21 cellular contexts compared by ENCODE assay signal in genomic region chr9:126307306-126308061, GRCh38. TPM values are rescaled to one million over a fixed set of nuclear protein-coding genes. Genes with fewer than 3 reads are reported as not detected.
DNase-seq lines count a peak whose midpoint lies in the region; ATAC-seq, FAIRE-seq and TF ChIP-seq lines count a peak whose summit lies in the region.
"Had no signal": no experiment of that assay in that cellular context is flagged by ENCODE, and none has a peak within 500 bp of the region (broad histone marks: within the 10 kb centered on the region; RNA-seq: fewer than 3 reads in every experiment).

No MANE protein-coding gene starts in this region.

- H3K36me3 ChIP-seq in HepG2 (replicated peaks in 1 of 2; ENCODE audit: control insufficient read depth in 1 of 2, insufficient read depth in 2 of 2, low read length in 2 of 2) (no peaks in the 10 kb centered on the region), right lobe of liver (no peaks in the 10 kb centered on the region)
- H3K36me3 ChIP-seq: pancreas, vagina, WERI-Rb-1 had no signal

- no peaks in the 10 kb centered on the region for H4K20me1 ChIP-seq in HepG2 (ENCODE audit: insufficient read depth, low read length)

- no peak overlapping the region for H3K9ac ChIP-seq in HepG2 (ENCODE audit: insufficient read depth, low read depth, low read length)

- CTCF ChIA-PET in HepG2 (lab: Yijun Ruan, JAX; ENCODE audit: low intra/inter-chr PET ratio, low total read pairs): no interaction called here
- CTCF ChIA-PET in activated naive CD4-positive, alpha-beta T cell treated with anti-CD3 and anti-CD28 coated beads for 36 hours (lab: Charles Lee): no interaction called here

- no peak overlapping the region for H3K27ac ChIP-seq in HepG2 (ENCODE audit: extremely low read length, insufficient read depth, low read length)
- H3K27ac ChIP-seq in right lobe of liver: no peak overlapping the region
- H3K27ac ChIP-seq: epithelial cell of prostate, pancreas, vagina, WERI-Rb-1 had no signal

- no peak overlapping the region for H2AFZ ChIP-seq in HepG2 (ENCODE audit: low read length)

- BruUV-seq in HepG2 (replicated peaks; lab: Mats Ljungman, UMichigan): no TSS peak

- TF ChIP-seq CTCF in HepG2 (CRISPR knock-in tag; IDR thresholded peaks at IDR 0.05) (no peak), right lobe of liver (IDR thresholded peaks at IDR 0.05) (no peak)

- no peak overlapping the region for H3K27ac Mint-ChIP-seq in activated naive CD4-positive, alpha-beta T cell treated with anti-CD3 and anti-CD28 coated beads for 36 hours
- H3K27ac Mint-ChIP-seq: activated CD4-positive, alpha-beta memory T cell treated with anti-CD3 and anti-CD28 coated beads for 36 hours; activated T-helper 2 cell treated with anti-CD3 and anti-CD28 coated beads, Interferon-gamma antibody, Interleukin-2, Interleukin-4, amounts not matched to agents 10 μg/mL and 5 μg/mL and 100 μg/mL, durations not matched to agents 14 hours and 24 hours and 36 hours; immature natural killer cell; mesothelial cell of epicardium had no signal

- no peaks in the 10 kb centered on the region for H3K79me2 ChIP-seq in HepG2 (ENCODE audit: insufficient read depth, low read length)

- H3K4me1 ChIP-seq in HepG2 (ENCODE audit: insufficient read depth, low read length) (peaks cover 88% of the 10 kb centered on the region), right lobe of liver (no peaks in the 10 kb centered on the region)
- H3K4me1 ChIP-seq: pancreas, vagina had no signal

- TF ChIP-seq EP300 in HepG2 (IDR thresholded peaks at IDR 0.05; ENCODE audit: low read depth in 2 of 2, low read length in 2 of 2) (no peak), HepG2 (CRISPR knock-in tag; IDR thresholded peaks at IDR 0.05; ENCODE audit: borderline replicate concordance) (no peak)

- no peak for FAIRE-seq in HepG2 (lab: Jason Lieb, UNC)
- FAIRE-seq: colon, pancreas had no signal

- no peaks in the 10 kb centered on the region; a peak in 1 of 5 replicates for H3K27me3 ChIP-seq in HepG2 (ENCODE audit: control insufficient read depth in 1 of 2, insufficient read depth in 2 of 2, low read length in 2 of 2)
- H3K27me3 ChIP-seq in right lobe of liver: no peaks in the 10 kb centered on the region
- H3K27me3 ChIP-seq: pancreas, vagina had no signal

- TF ChIP-seq POLR2A in HepG2 (IDR thresholded peaks at IDR 0.05; ENCODE audit: insufficient read depth in 1 of 2, low read depth in 2 of 2, low read length in 2 of 2) (no peak), right lobe of liver (IDR thresholded peaks at IDR 0.05) (no peak)

- DNase-seq in HepG2 (ENCODE audit: low spot score) (no peak), right lobe of liver (no peak), hippocampal formation (lab: John Stamatoyannopoulos, UW) (peak; percentile 84 to 95), nucleus accumbens (lab: John Stamatoyannopoulos, UW) (peak in 49 of 56 donors; percentile 31 to 94 (median 81)), SIG-M5 (lab: John Stamatoyannopoulos, UW) (no peak), NCI-H1048 (lab: John Stamatoyannopoulos, UW) (no peak)
- DNase-seq in activated naive CD4-positive, alpha-beta T cell treated with anti-CD3 and anti-CD28 coated beads for 36 hours: no peak
- DNase-seq: activated CD4-positive, alpha-beta memory T cell treated with anti-CD3 and anti-CD28 coated beads for 36 hours; aorta; EL; immature natural killer cell; pancreas; stimulated activated CD4-positive, alpha-beta T cell treated with anti-CD3 and anti-CD28 coated beads, Interleukin-12 subunit alpha, Interleukin-12 subunit beta, amount 100 ng/mL, for 4 hours; stimulated activated naive CD4-positive, alpha-beta T cell; WERI-Rb-1 had no signal

- no peak overlapping the region for H3K4me3 Mint-ChIP-seq in activated naive CD4-positive, alpha-beta T cell treated with anti-CD3 and anti-CD28 coated beads for 36 hours
- H3K4me3 Mint-ChIP-seq: activated CD4-positive, alpha-beta memory T cell treated with anti-CD3 and anti-CD28 coated beads for 36 hours; immature natural killer cell; mesothelial cell of epicardium had no signal

- no peaks in the 10 kb centered on the region for H3K9me3 Mint-ChIP-seq in activated naive CD4-positive, alpha-beta T cell treated with anti-CD3 and anti-CD28 coated beads for 36 hours
- H3K9me3 Mint-ChIP-seq: activated CD4-positive, alpha-beta memory T cell treated with anti-CD3 and anti-CD28 coated beads for 36 hours; activated T-helper 2 cell treated with anti-CD3 and anti-CD28 coated beads, Interferon-gamma antibody, Interleukin-2, Interleukin-4, amounts not matched to agents 10 μg/mL and 5 μg/mL and 100 μg/mL, durations not matched to agents 14 hours and 24 hours and 36 hours; immature natural killer cell; mesothelial cell of epicardium had no signal

- ATAC-seq in HepG2: peak; percentile 67
- ATAC-seq in right lobe of liver: no peak
- no peak for ATAC-seq in GM21423 (IDR thresholded peaks at IDR 0.05; ENCODE audit: unreplicated experiment)
- ATAC-seq: pancreas had no signal

- in situ Hi-C loops in HepG2 (cut with HindIII; ENCODE audit: extremely low pct_ligation_motif_present, low pct_unique_long_range_greater_than_20kb): no loop called here

- H3K36me3 Mint-ChIP-seq in activated naive CD4-positive, alpha-beta T cell treated with anti-CD3 and anti-CD28 coated beads for 36 hours (ENCODE audit: low read depth): no peaks in the 10 kb centered on the region
- H3K36me3 Mint-ChIP-seq: activated CD4-positive, alpha-beta memory T cell treated with anti-CD3 and anti-CD28 coated beads for 36 hours; immature natural killer cell; mesothelial cell of epicardium had no signal

- no peaks in the 10 kb centered on the region for H3K27me3 Mint-ChIP-seq in activated naive CD4-positive, alpha-beta T cell treated with anti-CD3 and anti-CD28 coated beads for 36 hours (ENCODE audit: low read depth)
- H3K27me3 Mint-ChIP-seq: activated CD4-positive, alpha-beta memory T cell treated with anti-CD3 and anti-CD28 coated beads for 36 hours had no signal

- no peak for TF ChIP-seq RAD21 in HepG2 (CRISPR knock-in tag; IDR thresholded peaks at IDR 0.05)

- POLR2A ChIA-PET in HepG2 (lab: Yijun Ruan, JAX): no interaction called here

- 14% methylated on average over 12 of the region's 15 CpGs for WGBS in HepG2 (ENCODE audit: low lambda C conversion rate)
- WGBS in right lobe of liver (ENCODE audit: insufficient coverage, low coverage, low lambda C conversion rate, missing lambda C conversion rate): 73% methylated on average over 9 of the region's 15 CpGs

- no peaks in the 10 kb centered on the region for H3K9me3 ChIP-seq in HepG2 (ENCODE audit: low read length)
- H3K9me3 ChIP-seq in right lobe of liver: no peaks in the 10 kb centered on the region
- H3K9me3 ChIP-seq: pancreas, vagina had no signal

- H3K4me1 Mint-ChIP-seq in activated naive CD4-positive, alpha-beta T cell treated with anti-CD3 and anti-CD28 coated beads for 36 hours (ENCODE audit: low read depth): no peaks in the 10 kb centered on the region
- H3K4me1 Mint-ChIP-seq: immature natural killer cell had no signal

- intact Hi-C loops in HepG2 (cut with micrococcal nuclease; ENCODE audit: unreplicated experiment) (no loop called here), right lobe of liver (cut with DNase I) (loop anchor here (10.0 kb wide), 2 partner anchors 87 to 177 kb away; no protein-coding TSS in a partner anchor)
- intact Hi-C loops in activated naive CD4-positive, alpha-beta T cell treated with anti-CD3 and anti-CD28 coated beads for 36 hours (cut with micrococcal nuclease): no loop called here

- peak overlapping the region; percentile 77 for H3K4me2 ChIP-seq in HepG2 (ENCODE audit: low read depth, low read length)

- H3K4me3 ChIP-seq in HepG2 (replicated peaks in 1 of 3; ENCODE audit: insufficient read depth in 1 of 3, low read depth in 2 of 3, low read length in 3 of 3): peak overlapping the region in 2 of 3 experiments; percentile 33 to 53; a peak in 4 of 6 replicates
- H3K4me3 ChIP-seq in right lobe of liver: no peak overlapping the region
- H3K4me3 ChIP-seq: pancreas, vagina had no signal

RNA-seq across cellular contexts. Expression of gene MVB12B, which starts 19.1 kb away (rescaled TPM):
- total RNA-seq in HepG2 (2016; rRNA removed; fragmentation: Illumina TruSeq; extraction: Trizol) (26.0 and 30.1 TPM in 2 replicates), right lobe of liver (10 to 100 TPM in 2 of 6 experiments, 1 to 10 TPM in 4; 7.2 to 16.2 (median 9.1) TPM)
- total RNA-seq in HepG2 (2016; cell fraction: cytosol; rRNA removed; fragmentation: Illumina TruSeq; extraction: Trizol; ENCODE audit: low read depth): 52.4 and 56.2 TPM in 2 replicates
- total RNA-seq in HepG2 (2016; cell fraction: insoluble cytoplasmic fraction; rRNA removed; fragmentation: Illumina TruSeq; extraction: Trizol): 22.0 and 29.4 TPM in 2 replicates
- 19.7 and 20.0 TPM in 2 replicates for total RNA-seq in HepG2 (2016; cell fraction: membrane; rRNA removed; fragmentation: Illumina TruSeq; extraction: Trizol)
- total RNA-seq in HepG2 (2016; cell fraction: nucleus; rRNA removed; fragmentation: Illumina TruSeq; extraction: Trizol): 43.3 and 49.2 TPM in 2 replicates
- polyA plus RNA-seq in HepG2 (2011; rRNA removed): 10.7 and 12.1 TPM in 2 replicates
- 9.2 and 11.3 TPM in 2 replicates for polyA plus RNA-seq in HepG2 (2011; cell fraction: cytosol; rRNA removed)
- 13.9 and 18.7 TPM in 2 replicates for polyA plus RNA-seq in HepG2 (2011; cell fraction: nucleus; rRNA removed)
- polyA plus RNA-seq in HepG2 (2012): 10.0 and 10.4 TPM in 2 replicates
- 2.4 and 3.2 TPM in 2 replicates for polyA plus RNA-seq in HepG2 (2016; cell fraction: cytosol; fragmentation: Illumina TruSeq; extraction: Trizol; ENCODE audit: low read depth)
- 20.2 and 24.6 TPM in 2 replicates for polyA plus RNA-seq in HepG2 (2016; cell fraction: insoluble cytoplasmic fraction; fragmentation: Illumina TruSeq; extraction: Trizol; ENCODE audit: low read depth)
- 7.4 and 7.6 TPM in 2 replicates for polyA plus RNA-seq in HepG2 (2016; cell fraction: membrane; fragmentation: Illumina TruSeq; extraction: Trizol; ENCODE audit: low read depth)
- polyA plus RNA-seq in HepG2 (2016; cell fraction: nucleus; fragmentation: Illumina TruSeq; extraction: Trizol; ENCODE audit: insufficient read depth, low read depth): 22.4 and 30.0 TPM in 2 replicates
- 1.4 and 38.6 TPM in 2 replicates for polyA minus RNA-seq in HepG2 (2011; rRNA and poly(A)+ RNA removed; ENCODE audit: low replicate concordance)
- 10.4 and 11.3 TPM in 2 replicates for polyA minus RNA-seq in HepG2 (2011; cell fraction: cytosol; rRNA and poly(A)+ RNA removed)
- polyA minus RNA-seq in HepG2 (2011; cell fraction: nucleus; rRNA and poly(A)+ RNA removed): 43.9 and 48.9 TPM in 2 replicates
- total RNA-seq in activated naive CD4-positive, alpha-beta T cell treated with anti-CD3 and anti-CD28 coated beads for 36 hours: 1 to 10 TPM; 2.6 TPM

Comparison
In these comparisons a context has a peak if more than half of its experiments do, and no peak if none do; other contexts are left out.
1. H3K4me3 ChIP-seq: peak in HepG2 (2 of 3); none in right lobe of liver (0 of 3).
2. intact Hi-C loops: an anchor here in right lobe of liver (10.0 kb wide); none called in HepG2 and activated naive CD4-positive, alpha-beta T cell treated with anti-CD3 and anti-CD28 coated beads for 36 hours.
3. DNase-seq: peak in hippocampal formation (2 of 2) and nucleus accumbens (49 of 56); none in HepG2 (single experiment), right lobe of liver (0 of 3), SIG-M5 (single experiment), NCI-H1048 (single experiment) and activated naive CD4-positive, alpha-beta T cell treated with anti-CD3 and anti-CD28 coated beads for 36 hours (single experiment).